8 cellular contexts compared by ENCODE assay signal in genomic region chr7:4745971-4746919, GRCh38. TPM values are rescaled to one million over a fixed set of nuclear protein-coding genes. Genes with fewer than 3 reads are reported as not detected.
DNase-seq lines count a peak whose midpoint lies in the region; ATAC-seq and TF ChIP-seq lines count a peak whose summit lies in the region.

No MANE protein-coding gene starts in this region.

- peak; percentile 40 for DNase-seq in stimulated activated CD4-positive, alpha-beta T cell treated with anti-CD3 and anti-CD28 coated beads, Interleukin-1b, Interleukin-23, amount 100 ng/mL, for 48 hours
- no peak for DNase-seq in stimulated activated CD4-positive, alpha-beta T cell treated with anti-CD3 and anti-CD28 coated beads, Interleukin-2, amount 100 ng/mL, for 48 hours
- DNase-seq in SW 1271 (lab: John Stamatoyannopoulos, UW) (peak; percentile 56 to 72), omental fat pad (ENCODE audit: low spot score) (no peak)
- DNase-seq in effector memory CD4-positive, alpha-beta T cell, result no peak
- DNase-seq in naive thymus-derived CD8-positive, alpha-beta T cell, result peak in 4 of 10 donors; percentile 23 to 44 (median 36)

- H3K27me3 ChIP-seq in effector memory CD4-positive, alpha-beta T cell (replicated peaks; ENCODE audit: control insufficient read depth, insufficient read depth, low read length, poor library complexity, severe bottlenecking), result no peaks in the 10 kb centered on the region

- H3K4me1 ChIP-seq in effector memory CD4-positive, alpha-beta T cell (ENCODE audit: control insufficient read depth, insufficient read depth, low read length, poor library complexity, severe bottlenecking), result peaks cover 36% of the 10 kb centered on the region

- POLR2A ChIA-PET in naive thymus-derived CD8-positive, alpha-beta T cell (lab: Charles Lee), result interaction anchor here (0.6 to 6.0 kb wide), 11 partner anchors 8 to 654 kb away, joined by 3 to 61 read pairs (median 4); partner anchors contain the start of genes AP5Z1 and FOXK1

- no peaks in the 10 kb centered on the region for H3K9me3 ChIP-seq in effector memory CD4-positive, alpha-beta T cell (ENCODE audit: control insufficient read depth, low read length)

- peak overlapping the region; percentile 50 for H3K4me3 ChIP-seq in effector memory CD4-positive, alpha-beta T cell (ENCODE audit: insufficient read depth, low read depth, low read length, poor library complexity, severe bottlenecking)

- peaks cover 35 to 85% (median 70%) of the 10 kb centered on the region in 4 donors for H3K4me1 Mint-ChIP-seq in naive thymus-derived CD8-positive, alpha-beta T cell

- peak overlapping the region; percentile 84 to 99 (median 97) for H3K27ac Mint-ChIP-seq in naive thymus-derived CD8-positive, alpha-beta T cell

- H3K36me3 Mint-ChIP-seq in naive thymus-derived CD8-positive, alpha-beta T cell, result peaks cover 4 to 44% (median 16%) of the 10 kb centered on the region in 3 donors

- H3K9me3 Mint-ChIP-seq in naive thymus-derived CD8-positive, alpha-beta T cell, result no peaks in the 10 kb centered on the region

- peaks cover 14% of the 10 kb centered on the region for H3K36me3 ChIP-seq in effector memory CD4-positive, alpha-beta T cell (ENCODE audit: control insufficient read depth, insufficient read depth, low read length)

- peak overlapping the region; percentile 71 to 93 (median 84) for H3K4me3 Mint-ChIP-seq in naive thymus-derived CD8-positive, alpha-beta T cell

- H3K27me3 Mint-ChIP-seq in naive thymus-derived CD8-positive, alpha-beta T cell, result no peaks in the 10 kb centered on the region

- no peak for ATAC-seq in naive thymus-derived CD8-positive, alpha-beta T cell
- no peak for ATAC-seq in HG02642 (IDR thresholded peaks at IDR 0.05; ENCODE audit: poor library complexity, unreplicated experiment)
- no peak for ATAC-seq in HG03039 (IDR thresholded peaks at IDR 0.05; ENCODE audit: unreplicated experiment)
- ATAC-seq in omental fat pad (ENCODE audit: low FRiP score), result no peak

- no peak for TF ChIP-seq CTCF in omental fat pad (IDR thresholded peaks at IDR 0.05)

- H3K27ac ChIP-seq in effector memory CD4-positive, alpha-beta T cell (ENCODE audit: insufficient read depth, low read length, poor library complexity, severe bottlenecking), result peak overlapping the region; percentile 90

RNA-seq across cellular contexts. Expression of gene AP5Z1, which starts 29.2 kb away (rescaled TPM):
- total RNA-seq in naive thymus-derived CD8-positive, alpha-beta T cell, result 100 to 1,000 TPM; 109 to 111 TPM
- 10 to 100 TPM; 25.2 to 44.1 (median 34.1) TPM for polyA plus RNA-seq in naive thymus-derived CD8-positive, alpha-beta T cell
- 10 to 100 TPM; 14.8 to 36.9 (median 28.1) TPM for total RNA-seq in omental fat pad

Comparison
In these comparisons a context has a peak if more than half of its experiments do, and no peak if none do; other contexts are left out.
1. DNase-seq: peak in stimulated activated CD4-positive, alpha-beta T cell treated with anti-CD3 and anti-CD28 coated beads, Interleukin-1b, Interleukin-23, amount 100 ng/mL, for 48 hours (single experiment) and SW 1271 (2 of 2); none in stimulated activated CD4-positive, alpha-beta T cell treated with anti-CD3 and anti-CD28 coated beads, Interleukin-2, amount 100 ng/mL, for 48 hours (0 of 2), effector memory CD4-positive, alpha-beta T cell (0 of 3) and omental fat pad (single experiment).